Comparison of ENCODE assay signal across 2 cellular contexts in the genomic region with DNA sequence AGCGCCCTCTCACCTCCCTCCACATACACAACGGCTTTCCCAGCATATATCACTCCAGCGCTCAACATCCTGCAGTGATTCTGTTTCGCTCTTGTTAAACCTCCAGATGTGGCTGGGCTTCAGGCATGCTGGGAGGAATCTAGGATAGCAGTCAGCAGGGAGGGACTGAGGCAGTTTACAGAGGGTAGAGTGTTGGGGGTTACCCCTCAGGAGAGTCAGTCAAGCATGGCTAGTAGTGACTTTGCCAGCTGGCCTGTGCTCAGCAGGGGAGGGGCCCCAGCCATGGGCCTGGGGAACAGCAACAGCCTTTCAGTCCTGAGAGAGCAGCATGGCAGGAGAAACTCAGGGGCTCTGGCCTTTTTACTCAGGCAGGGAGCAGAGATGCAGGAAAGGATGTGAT.
TF ChIP-seq lines count a peak whose summit lies in the region.

No MANE protein-coding gene starts in this region.

TF ChIP-seq in H1, 55 proteins besides CTCF, POLR2A, EP300 and RAD21 (continues in another document):
- TF ChIP-seq, protein P1, sequence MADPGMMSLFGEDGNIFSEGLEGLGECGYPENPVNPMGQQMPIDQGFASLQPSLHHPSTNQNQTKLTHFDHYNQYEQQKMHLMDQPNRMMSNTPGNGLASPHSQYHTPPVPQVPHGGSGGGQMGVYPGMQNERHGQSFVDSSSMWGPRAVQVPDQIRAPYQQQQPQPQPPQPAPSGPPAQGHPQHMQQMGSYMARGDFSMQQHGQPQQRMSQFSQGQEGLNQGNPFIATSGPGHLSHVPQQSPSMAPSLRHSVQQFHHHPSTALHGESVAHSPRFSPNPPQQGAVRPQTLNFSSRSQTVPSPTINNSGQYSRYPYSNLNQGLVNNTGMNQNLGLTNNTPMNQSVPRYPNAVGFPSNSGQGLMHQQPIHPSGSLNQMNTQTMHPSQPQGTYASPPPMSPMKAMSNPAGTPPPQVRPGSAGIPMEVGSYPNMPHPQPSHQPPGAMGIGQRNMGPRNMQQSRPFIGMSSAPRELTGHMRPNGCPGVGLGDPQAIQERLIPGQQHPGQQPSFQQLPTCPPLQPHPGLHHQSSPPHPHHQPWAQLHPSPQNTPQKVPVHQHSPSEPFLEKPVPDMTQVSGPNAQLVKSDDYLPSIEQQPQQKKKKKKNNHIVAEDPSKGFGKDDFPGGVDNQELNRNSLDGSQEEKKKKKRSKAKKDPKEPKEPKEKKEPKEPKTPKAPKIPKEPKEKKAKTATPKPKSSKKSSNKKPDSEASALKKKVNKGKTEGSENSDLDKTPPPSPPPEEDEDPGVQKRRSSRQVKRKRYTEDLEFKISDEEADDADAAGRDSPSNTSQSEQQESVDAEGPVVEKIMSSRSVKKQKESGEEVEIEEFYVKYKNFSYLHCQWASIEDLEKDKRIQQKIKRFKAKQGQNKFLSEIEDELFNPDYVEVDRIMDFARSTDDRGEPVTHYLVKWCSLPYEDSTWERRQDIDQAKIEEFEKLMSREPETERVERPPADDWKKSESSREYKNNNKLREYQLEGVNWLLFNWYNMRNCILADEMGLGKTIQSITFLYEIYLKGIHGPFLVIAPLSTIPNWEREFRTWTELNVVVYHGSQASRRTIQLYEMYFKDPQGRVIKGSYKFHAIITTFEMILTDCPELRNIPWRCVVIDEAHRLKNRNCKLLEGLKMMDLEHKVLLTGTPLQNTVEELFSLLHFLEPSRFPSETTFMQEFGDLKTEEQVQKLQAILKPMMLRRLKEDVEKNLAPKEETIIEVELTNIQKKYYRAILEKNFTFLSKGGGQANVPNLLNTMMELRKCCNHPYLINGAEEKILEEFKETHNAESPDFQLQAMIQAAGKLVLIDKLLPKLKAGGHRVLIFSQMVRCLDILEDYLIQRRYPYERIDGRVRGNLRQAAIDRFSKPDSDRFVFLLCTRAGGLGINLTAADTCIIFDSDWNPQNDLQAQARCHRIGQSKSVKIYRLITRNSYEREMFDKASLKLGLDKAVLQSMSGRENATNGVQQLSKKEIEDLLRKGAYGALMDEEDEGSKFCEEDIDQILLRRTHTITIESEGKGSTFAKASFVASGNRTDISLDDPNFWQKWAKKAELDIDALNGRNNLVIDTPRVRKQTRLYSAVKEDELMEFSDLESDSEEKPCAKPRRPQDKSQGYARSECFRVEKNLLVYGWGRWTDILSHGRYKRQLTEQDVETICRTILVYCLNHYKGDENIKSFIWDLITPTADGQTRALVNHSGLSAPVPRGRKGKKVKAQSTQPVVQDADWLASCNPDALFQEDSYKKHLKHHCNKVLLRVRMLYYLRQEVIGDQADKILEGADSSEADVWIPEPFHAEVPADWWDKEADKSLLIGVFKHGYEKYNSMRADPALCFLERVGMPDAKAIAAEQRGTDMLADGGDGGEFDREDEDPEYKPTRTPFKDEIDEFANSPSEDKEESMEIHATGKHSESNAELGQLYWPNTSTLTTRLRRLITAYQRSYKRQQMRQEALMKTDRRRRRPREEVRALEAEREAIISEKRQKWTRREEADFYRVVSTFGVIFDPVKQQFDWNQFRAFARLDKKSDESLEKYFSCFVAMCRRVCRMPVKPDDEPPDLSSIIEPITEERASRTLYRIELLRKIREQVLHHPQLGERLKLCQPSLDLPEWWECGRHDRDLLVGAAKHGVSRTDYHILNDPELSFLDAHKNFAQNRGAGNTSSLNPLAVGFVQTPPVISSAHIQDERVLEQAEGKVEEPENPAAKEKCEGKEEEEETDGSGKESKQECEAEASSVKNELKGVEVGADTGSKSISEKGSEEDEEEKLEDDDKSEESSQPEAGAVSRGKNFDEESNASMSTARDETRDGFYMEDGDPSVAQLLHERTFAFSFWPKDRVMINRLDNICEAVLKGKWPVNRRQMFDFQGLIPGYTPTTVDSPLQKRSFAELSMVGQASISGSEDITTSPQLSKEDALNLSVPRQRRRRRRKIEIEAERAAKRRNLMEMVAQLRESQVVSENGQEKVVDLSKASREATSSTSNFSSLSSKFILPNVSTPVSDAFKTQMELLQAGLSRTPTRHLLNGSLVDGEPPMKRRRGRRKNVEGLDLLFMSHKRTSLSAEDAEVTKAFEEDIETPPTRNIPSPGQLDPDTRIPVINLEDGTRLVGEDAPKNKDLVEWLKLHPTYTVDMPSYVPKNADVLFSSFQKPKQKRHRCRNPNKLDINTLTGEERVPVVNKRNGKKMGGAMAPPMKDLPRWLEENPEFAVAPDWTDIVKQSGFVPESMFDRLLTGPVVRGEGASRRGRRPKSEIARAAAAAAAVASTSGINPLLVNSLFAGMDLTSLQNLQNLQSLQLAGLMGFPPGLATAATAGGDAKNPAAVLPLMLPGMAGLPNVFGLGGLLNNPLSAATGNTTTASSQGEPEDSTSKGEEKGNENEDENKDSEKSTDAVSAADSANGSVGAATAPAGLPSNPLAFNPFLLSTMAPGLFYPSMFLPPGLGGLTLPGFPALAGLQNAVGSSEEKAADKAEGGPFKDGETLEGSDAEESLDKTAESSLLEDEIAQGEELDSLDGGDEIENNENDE (IDR thresholded peaks at IDR 0.05; ENCODE audit: insufficient replicate concordance, low read length): no peak
- TF ChIP-seq, protein P2, sequence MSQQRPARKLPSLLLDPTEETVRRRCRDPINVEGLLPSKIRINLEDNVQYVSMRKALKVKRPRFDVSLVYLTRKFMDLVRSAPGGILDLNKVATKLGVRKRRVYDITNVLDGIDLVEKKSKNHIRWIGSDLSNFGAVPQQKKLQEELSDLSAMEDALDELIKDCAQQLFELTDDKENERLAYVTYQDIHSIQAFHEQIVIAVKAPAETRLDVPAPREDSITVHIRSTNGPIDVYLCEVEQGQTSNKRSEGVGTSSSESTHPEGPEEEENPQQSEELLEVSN (IDR thresholded peaks at IDR 0.05): no peak
- TF ChIP-seq, protein P3, sequence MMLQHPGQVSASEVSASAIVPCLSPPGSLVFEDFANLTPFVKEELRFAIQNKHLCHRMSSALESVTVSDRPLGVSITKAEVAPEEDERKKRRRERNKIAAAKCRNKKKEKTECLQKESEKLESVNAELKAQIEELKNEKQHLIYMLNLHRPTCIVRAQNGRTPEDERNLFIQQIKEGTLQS (IDR thresholded peaks at IDR 0.05; ENCODE audit: insufficient read depth, low read depth, low read length): no peak
- TF ChIP-seq, protein P4, sequence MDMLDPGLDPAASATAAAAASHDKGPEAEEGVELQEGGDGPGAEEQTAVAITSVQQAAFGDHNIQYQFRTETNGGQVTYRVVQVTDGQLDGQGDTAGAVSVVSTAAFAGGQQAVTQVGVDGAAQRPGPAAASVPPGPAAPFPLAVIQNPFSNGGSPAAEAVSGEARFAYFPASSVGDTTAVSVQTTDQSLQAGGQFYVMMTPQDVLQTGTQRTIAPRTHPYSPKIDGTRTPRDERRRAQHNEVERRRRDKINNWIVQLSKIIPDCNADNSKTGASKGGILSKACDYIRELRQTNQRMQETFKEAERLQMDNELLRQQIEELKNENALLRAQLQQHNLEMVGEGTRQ (IDR thresholded peaks at IDR 0.05; ENCODE audit: low read length): no peak
- TF ChIP-seq SP1 (IDR thresholded peaks at IDR 0.05; ENCODE audit: low read depth, low read length): no peak
- TF ChIP-seq CHD2 (IDR thresholded peaks at IDR 0.05; ENCODE audit: low read length): no peak
- TF ChIP-seq BRCA1 (IDR thresholded peaks at IDR 0.05; ENCODE audit: low read depth, low read length): no peak
- TF ChIP-seq BACH1 (IDR thresholded peaks at IDR 0.05; ENCODE audit: low read length): no peak
- TF ChIP-seq SUZ12 (IDR thresholded peaks at IDR 0.05; ENCODE audit: low read length): no peak
- no peak for TF ChIP-seq KDM5A (IDR thresholded peaks at IDR 0.05; ENCODE audit: low read length)
- TF ChIP-seq, protein P5, sequence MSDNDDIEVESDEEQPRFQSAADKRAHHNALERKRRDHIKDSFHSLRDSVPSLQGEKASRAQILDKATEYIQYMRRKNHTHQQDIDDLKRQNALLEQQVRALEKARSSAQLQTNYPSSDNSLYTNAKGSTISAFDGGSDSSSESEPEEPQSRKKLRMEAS (IDR thresholded peaks at IDR 0.05): no peak
- TF ChIP-seq TEAD4 (IDR thresholded peaks at IDR 0.05; ENCODE audit: low read depth, low read length): no peak

TF ChIP-seq in HepG2, 621 proteins besides CTCF, POLR2A, EP300 and RAD21:
- no peak for TF ChIP-seq ZNF558 (CRISPR knock-in tag; IDR thresholded peaks at IDR 0.05; ENCODE audit: borderline replicate concordance)
- no peak for TF ChIP-seq CBX2 (IDR thresholded peaks at IDR 0.05; ENCODE audit: low read depth, low read length)
- no peak for TF ChIP-seq CBX2 (CRISPR knock-in tag; IDR thresholded peaks at IDR 0.05; ENCODE audit: low read depth)
